Comparison of ENCODE assay signal across 10 cellular contexts in the genomic region with DNA sequence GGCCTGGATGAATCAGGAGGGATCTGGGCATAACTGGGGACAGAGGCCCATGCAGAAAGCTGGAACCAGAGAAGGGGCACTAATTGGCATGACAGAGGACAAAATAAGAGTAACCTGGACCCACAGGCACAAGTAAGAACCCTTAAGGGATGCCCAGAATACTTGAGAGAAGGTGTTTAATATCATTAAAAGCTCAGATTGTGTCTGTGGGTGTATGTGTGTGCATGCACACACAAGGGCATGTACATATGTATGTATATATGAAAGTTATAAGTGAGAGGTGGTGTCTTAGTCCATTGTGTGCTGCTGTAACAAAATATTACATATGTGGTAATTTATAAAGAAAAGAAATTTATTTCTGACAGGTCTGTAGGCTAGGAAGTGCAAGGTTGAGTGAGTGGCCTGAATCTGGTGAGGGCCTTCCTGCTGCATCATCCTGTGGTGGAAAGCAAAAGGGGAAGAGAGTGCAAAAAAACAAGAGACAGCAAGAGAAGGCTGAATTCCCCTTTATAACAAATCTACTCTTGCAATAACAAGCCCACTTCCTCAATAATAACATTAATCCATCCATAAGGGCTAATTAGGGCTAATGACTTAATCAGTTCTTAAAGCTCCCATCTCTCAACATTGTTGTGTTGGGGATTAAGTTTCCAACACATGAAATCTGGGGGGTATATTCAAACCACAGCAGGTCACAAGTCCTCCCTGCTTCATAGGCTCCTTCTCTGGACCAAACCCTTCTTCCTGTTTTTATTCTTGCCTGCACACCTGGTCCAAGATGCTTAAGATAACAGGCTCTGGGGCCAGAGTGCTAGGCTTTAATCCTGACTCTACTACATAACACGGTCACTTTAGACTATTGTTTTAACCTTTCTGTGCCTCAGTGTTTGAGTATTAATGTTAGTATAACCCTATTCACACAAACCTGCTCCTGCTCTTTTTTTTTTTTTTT.
DNase-seq lines count a peak whose midpoint lies in the region; ATAC-seq and TF ChIP-seq lines count a peak whose summit lies in the region.
"Had no signal": no experiment of that assay in that cellular context is flagged by ENCODE, and none has a peak within 500 bp of the region (broad histone marks: within the 10 kb centered on the region; RNA-seq: fewer than 3 reads in every experiment).

No MANE protein-coding gene starts in this region.

- no peaks in the 10 kb centered on the region for H3K9me2 ChIP-seq in DOHH2 (replicated peaks; ENCODE audit: control insufficient read depth, low read length)

- H3K4me2 ChIP-seq in DOHH2 (ENCODE audit: low read length), result peak overlapping the region; percentile 77

- H3K36me3 Mint-ChIP-seq in mesothelial cell of epicardium, result no peaks in the 10 kb centered on the region
- H3K36me3 Mint-ChIP-seq: CD4-positive, CD25-positive, alpha-beta regulatory T cell; naive thymus-derived CD8-positive, alpha-beta T cell had no signal

- no peak overlapping the region for H3K4me3 Mint-ChIP-seq in mesothelial cell of epicardium
- H3K4me3 Mint-ChIP-seq: CD4-positive, CD25-positive, alpha-beta regulatory T cell had no signal

- DNase-seq in Peyer's patch (peak in 2 of 3 donors; percentile 60 to 65), BE2C (no peak), mesothelial cell of epicardium (ENCODE audit: low spot score in 2 of 2, unreplicated experiment in 2 of 2) (no peak), GM19238 (ENCODE audit: insufficient read length, low spot score) (no peak), GOT3 (lab: John Stamatoyannopoulos, UW) (no peak)
- DNase-seq: CD4-positive, CD25-positive, alpha-beta regulatory T cell had no signal

- no peaks in the 10 kb centered on the region for H3K27me3 Mint-ChIP-seq in mesothelial cell of epicardium (ENCODE audit: low read depth)
- H3K27me3 Mint-ChIP-seq: CD4-positive, CD25-positive, alpha-beta regulatory T cell had no signal

- H3K9me3 ChIP-seq in DOHH2 (ENCODE audit: control insufficient read depth, insufficient read depth, low read length) (peaks cover 9% of the 10 kb centered on the region; the same call in 1 of the 2 replicates), Peyer's patch (no peaks in the 10 kb centered on the region), BE2C (no peaks in the 10 kb centered on the region)

- H3K79me2 ChIP-seq in DOHH2 (ENCODE audit: control insufficient read depth, low read length), result no peaks in the 10 kb centered on the region

- H3K4me1 Mint-ChIP-seq in mesothelial cell of epicardium, result no peaks in the 10 kb centered on the region
- H3K4me1 Mint-ChIP-seq: CD4-positive, CD25-positive, alpha-beta regulatory T cell had no signal

- H3K36me3 ChIP-seq in DOHH2 (ENCODE audit: control insufficient read depth, low read length) (peaks cover 19% of the 10 kb centered on the region), Peyer's patch (no peaks in the 10 kb centered on the region), BE2C (no peaks in the 10 kb centered on the region)

- H3K4me3 ChIP-seq in DOHH2 (ENCODE audit: low read length) (peak overlapping the region; percentile 62), Peyer's patch (no peak overlapping the region), BE2C (ENCODE audit: low read depth, low read length) (no peak overlapping the region)

- TF ChIP-seq CTCF in DOHH2 (IDR thresholded peaks at IDR 0.05; ENCODE audit: low read depth, low read length, poor library complexity, severe bottlenecking), result no peak
- no peak for TF ChIP-seq CTCF in Peyer's patch (IDR thresholded peaks at IDR 0.05)
- TF ChIP-seq CTCF in BE2C (IDR thresholded peaks at IDR 0.05; ENCODE audit: low read depth, low read length), result no peak
- no peak for TF ChIP-seq CTCF in mesothelial cell of epicardium (IDR thresholded peaks at IDR 0.05; ENCODE audit: unreplicated experiment)

- H3K27ac ChIP-seq in DOHH2 (ENCODE audit: low read depth, low read length) (peak overlapping the region; percentile 96), Peyer's patch (peak overlapping the region in 2 of 4 donors; percentile 40 to 74)

- no peak overlapping the region for H3K27ac Mint-ChIP-seq in mesothelial cell of epicardium

- H3K4me1 ChIP-seq in DOHH2 (ENCODE audit: control insufficient read depth, low read length) (peaks cover 70% of the 10 kb centered on the region), Peyer's patch (peaks cover 0 to 14% (median 0%) of the 10 kb centered on the region in 4 donors), BE2C (no peaks in the 10 kb centered on the region)

- TF ChIP-seq POLR2A in Peyer's patch (IDR thresholded peaks at IDR 0.05), result no peak

- ATAC-seq in GM19463 (IDR thresholded peaks at IDR 0.05; ENCODE audit: unreplicated experiment) (peak; percentile 68), HG03135 (IDR thresholded peaks at IDR 0.05; ENCODE audit: unreplicated experiment) (peak; percentile 81)

- peaks cover 31% of the 10 kb centered on the region for H3F3A ChIP-seq in DOHH2 (ENCODE audit: control insufficient read depth, insufficient read depth)

- no peaks in the 10 kb centered on the region for H3K27me3 ChIP-seq in DOHH2 (ENCODE audit: control insufficient read depth, low read length)
- H3K27me3 ChIP-seq in Peyer's patch, result no peaks in the 10 kb centered on the region
- peaks cover 9% of the 10 kb centered on the region for H3K27me3 ChIP-seq in BE2C

- H3K9me3 Mint-ChIP-seq in mesothelial cell of epicardium, result no peaks in the 10 kb centered on the region
- H3K9me3 Mint-ChIP-seq: CD4-positive, CD25-positive, alpha-beta regulatory T cell; naive thymus-derived CD8-positive, alpha-beta T cell had no signal

- no peaks in the 10 kb centered on the region for H4K20me1 ChIP-seq in DOHH2 (ENCODE audit: control insufficient read depth, insufficient read depth, low read depth, low read length)

Comparison
In these comparisons a context has a peak if more than half of its experiments do, and no peak if none do; other contexts are left out.
1. DNase-seq: peak in Peyer's patch (2 of 3); none in BE2C (single experiment), mesothelial cell of epicardium (0 of 2), GM19238 (single experiment) and GOT3 (single experiment).